20 cellular contexts compared by ENCODE assay signal in the genomic region with DNA sequence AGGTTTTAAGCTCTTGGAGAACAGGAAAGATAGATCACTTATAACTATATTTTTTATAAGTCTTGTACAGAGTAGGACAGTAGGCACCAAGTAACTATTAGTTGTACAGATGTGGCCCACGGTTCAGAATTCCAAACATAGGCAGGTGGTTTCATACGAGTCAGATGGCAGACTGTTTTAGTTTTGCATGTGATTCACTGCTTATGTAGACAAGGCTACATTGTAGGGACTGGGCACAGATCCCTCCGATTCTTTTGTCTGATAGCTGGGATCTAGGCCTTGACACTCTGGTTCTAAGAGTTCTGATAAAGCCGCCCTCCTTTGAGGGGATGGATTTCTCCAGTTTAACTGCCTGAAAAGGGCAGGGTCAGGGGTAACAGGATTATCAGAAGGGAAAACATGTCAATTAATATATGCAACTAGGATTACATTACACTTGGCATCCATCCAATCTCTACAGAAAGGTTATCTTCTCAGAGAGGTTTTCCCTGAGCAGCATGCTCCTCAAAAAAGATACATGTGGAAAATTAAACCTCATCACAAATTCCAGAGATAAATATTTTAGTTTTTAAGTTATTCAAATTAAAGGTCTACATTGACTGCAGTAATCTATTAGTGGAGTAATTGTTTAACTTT.
DNase-seq lines count a peak whose midpoint lies in the region; ATAC-seq lines count a peak whose summit lies in the region.
"Had no signal": no experiment of that assay in that cellular context is flagged by ENCODE, and none has a peak within 500 bp of the region (broad histone marks: within the 10 kb centered on the region; RNA-seq: fewer than 3 reads in every experiment).

No MANE protein-coding gene starts in this region.

- no peaks in the 10 kb centered on the region for H3K27me3 Mint-ChIP-seq in activated T-cell treated with anti-CD3 and anti-CD28 coated beads, Interleukin-2, amount 50 U/mL, for 4 hours (ENCODE audit: low read depth)
- H3K27me3 Mint-ChIP-seq: activated CD4-positive, alpha-beta T cell treated with anti-CD3 and anti-CD28 coated beads, Interleukin-2, amount 10 ng/mL, durations not matched to agents 7 days and 5 days; activated naive CD8-positive, alpha-beta T cell treated with anti-CD3 and anti-CD28 coated beads for 36 hours; stimulated activated naive CD8-positive, alpha-beta T cell treated with anti-CD3 and anti-CD28 coated beads, Interleukin-15, amount 100 ng/mL, for 72 hours had no signal

- H3K4me3 Mint-ChIP-seq in activated T-cell treated with anti-CD3 and anti-CD28 coated beads, Interleukin-2, amount 50 U/mL, for 4 hours = no peak overlapping the region
- H3K4me3 Mint-ChIP-seq: activated CD4-positive, alpha-beta T cell treated with anti-CD3 and anti-CD28 coated beads, Interleukin-2, amount 10 ng/mL, durations not matched to agents 7 days and 5 days; activated naive CD8-positive, alpha-beta T cell treated with anti-CD3 and anti-CD28 coated beads for 36 hours; stimulated activated naive CD8-positive, alpha-beta T cell treated with anti-CD3 and anti-CD28 coated beads, Interleukin-15, amount 100 ng/mL, for 72 hours had no signal

- peaks cover 6% of the 10 kb centered on the region for H3K4me1 Mint-ChIP-seq in activated T-cell treated with anti-CD3 and anti-CD28 coated beads, Interleukin-2, amount 50 U/mL, for 4 hours (ENCODE audit: low read depth)

- DNase-seq in DMS153 treated with DMSO at 0.1 percent for 48 hours (lab: John Stamatoyannopoulos, UW; ENCODE audit: unreplicated experiment) = peak; percentile 41
- no peak for DNase-seq in DMS153 (lab: John Stamatoyannopoulos, UW)
- peak; percentile 29 for DNase-seq in NCI-H1105 (lab: John Stamatoyannopoulos, UW)
- peak; percentile 12 for DNase-seq in NCI-H748 treated with DMSO at 0.1 percent for 48 hours (lab: John Stamatoyannopoulos, UW)
- peak; percentile 44 for DNase-seq in kidney tubule cell (ENCODE audit: low spot score)
- no peak for DNase-seq in RKO (ENCODE audit: low spot score)
- DNase-seq in activated T-cell treated with anti-CD3 and anti-CD28 coated beads, Interleukin-2, amount 50 U/mL, for 4 hours = no peak
- DNase-seq: activated CD4-positive, alpha-beta T cell treated with anti-CD3 and anti-CD28 coated beads, Interleukin-2, amount 10 ng/mL, durations not matched to agents 7 days and 5 days; activated naive CD8-positive, alpha-beta T cell treated with anti-CD3 and anti-CD28 coated beads for 36 hours; AML-193; dorsolateral prefrontal cortex; GM23248; mesendoderm; NCI-H2081; right cardiac atrium; stimulated activated naive CD8-positive, alpha-beta T cell treated with anti-CD3 and anti-CD28 coated beads, Interleukin-15, amount 100 ng/mL, for 72 hours; transverse colon had no signal

- H3K9me3 Mint-ChIP-seq in activated T-cell treated with anti-CD3 and anti-CD28 coated beads, Interleukin-2, amount 50 U/mL, for 4 hours = no peaks in the 10 kb centered on the region
- H3K9me3 Mint-ChIP-seq: activated CD4-positive, alpha-beta T cell treated with anti-CD3 and anti-CD28 coated beads, Interleukin-2, amount 10 ng/mL, durations not matched to agents 7 days and 5 days; activated naive CD8-positive, alpha-beta T cell treated with anti-CD3 and anti-CD28 coated beads for 36 hours; activated T-helper 2 cell treated with anti-CD3 and anti-CD28 coated beads, Interferon-gamma antibody, Interleukin-2, Interleukin-4, amounts not matched to agents 10 μg/mL and 5 μg/mL and 100 μg/mL, durations not matched to agents 14 hours and 24 hours and 36 hours; stimulated activated naive CD8-positive, alpha-beta T cell treated with anti-CD3 and anti-CD28 coated beads, Interleukin-15, amount 100 ng/mL, for 72 hours had no signal

- no peaks in the 10 kb centered on the region for H3K36me3 Mint-ChIP-seq in activated T-cell treated with anti-CD3 and anti-CD28 coated beads, Interleukin-2, amount 50 U/mL, for 4 hours (ENCODE audit: insufficient read depth)

- no peak for ATAC-seq in HG03095 (IDR thresholded peaks at IDR 0.05; ENCODE audit: unreplicated experiment)
- no peak for ATAC-seq in activated T-cell treated with anti-CD3 and anti-CD28 coated beads, Interleukin-2, amount 50 U/mL, for 4 hours
- ATAC-seq: left lobe of liver; right cardiac atrium; stimulated activated naive CD8-positive, alpha-beta T cell treated with anti-CD3 and anti-CD28 coated beads, Interleukin-15, amount 100 ng/mL, for 72 hours had no signal

Comparison
In these comparisons a context has a peak if more than half of its experiments do, and no peak if none do; other contexts are left out.
1. DNase-seq: peak in DMS153 treated with DMSO at 0.1 percent for 48 hours (single experiment), NCI-H1105 (single experiment), NCI-H748 treated with DMSO at 0.1 percent for 48 hours (single experiment) and kidney tubule cell (single experiment); none in DMS153 (single experiment), RKO (single experiment) and activated T-cell treated with anti-CD3 and anti-CD28 coated beads, Interleukin-2, amount 50 U/mL, for 4 hours (single experiment).